Comparison of ENCODE assay signal across 8 cellular contexts in the genomic region with DNA sequence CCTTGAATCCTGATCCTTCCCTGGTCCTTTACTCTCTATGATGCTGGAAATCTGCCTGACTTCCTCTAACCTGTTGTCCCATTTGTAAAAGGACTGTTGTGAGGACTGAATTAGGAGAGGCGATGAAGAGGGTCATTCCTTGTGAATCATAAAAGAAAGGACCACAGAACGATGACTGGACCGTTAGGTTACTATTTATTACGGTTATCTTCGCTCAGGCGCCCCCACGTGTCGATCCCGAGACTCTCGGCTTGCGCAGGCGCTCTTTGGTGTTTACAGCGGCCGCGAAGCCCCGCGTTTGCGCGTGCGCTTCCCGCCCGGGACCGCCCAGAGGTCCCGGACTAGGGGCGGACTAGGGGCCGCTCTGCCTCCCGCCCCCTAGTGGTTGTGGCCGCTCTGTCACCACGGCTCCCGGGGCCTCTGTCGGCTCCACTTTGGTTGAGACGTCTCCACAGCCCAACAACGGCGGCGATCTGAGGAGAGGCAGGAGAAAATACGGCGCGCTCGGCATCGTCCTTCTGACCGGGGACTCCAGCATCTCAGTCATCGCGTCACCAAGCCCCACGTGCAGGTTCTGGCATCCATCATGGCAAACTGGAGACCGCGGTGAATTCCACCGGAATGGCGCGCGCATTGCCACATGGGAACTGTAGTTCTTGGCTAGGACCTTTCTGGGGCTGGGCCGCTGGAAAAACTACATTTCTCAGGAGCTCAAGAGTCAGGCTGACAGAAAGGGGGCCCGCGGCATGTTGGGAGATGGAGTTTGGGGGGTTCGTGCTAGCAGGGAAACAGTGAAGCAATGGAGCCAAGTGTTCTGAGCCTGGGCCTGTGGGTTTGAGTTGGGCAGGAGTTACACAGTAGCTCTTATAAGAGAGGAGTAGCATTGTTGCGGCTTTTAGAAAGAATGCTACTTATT. TPM values are rescaled to one million over a fixed set of nuclear protein-coding genes. Genes with fewer than 3 reads are reported as not detected.
DNase-seq lines count a peak whose midpoint lies in the region; ATAC-seq and TF ChIP-seq lines count a peak whose summit lies in the region.

A gene with protein sequence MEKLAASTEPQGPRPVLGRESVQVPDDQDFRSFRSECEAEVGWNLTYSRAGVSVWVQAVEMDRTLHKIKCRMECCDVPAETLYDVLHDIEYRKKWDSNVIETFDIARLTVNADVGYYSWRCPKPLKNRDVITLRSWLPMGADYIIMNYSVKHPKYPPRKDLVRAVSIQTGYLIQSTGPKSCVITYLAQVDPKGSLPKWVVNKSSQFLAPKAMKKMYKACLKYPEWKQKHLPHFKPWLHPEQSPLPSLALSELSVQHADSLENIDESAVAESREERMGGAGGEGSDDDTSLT (minus strand): TSS at position 596 of the 916 bp plus-strand sequence. CDS start 12,866 bp downstream, outside the sequence.

- H3K9me3 Mint-ChIP-seq in activated CD4-positive, alpha-beta T cell treated with anti-CD3 and anti-CD28 coated beads, Interleukin-2, amount 10 ng/mL, durations not matched to agents 7 days and 5 days: no peaks in the 10 kb centered on the region

- H3K27ac ChIP-seq in C4-2B: peak within 1 kb of the TSS; percentile 59

- H3K36me3 Mint-ChIP-seq in activated CD4-positive, alpha-beta T cell treated with anti-CD3 and anti-CD28 coated beads, Interleukin-2, amount 10 ng/mL, durations not matched to agents 7 days and 5 days (ENCODE audit: low read depth): no peaks in the 10 kb centered on the region

- DNase-seq in NCI-H69 (lab: John Stamatoyannopoulos, UW) (peak; percentile 98), dedifferentiated amniotic fluid mesenchymal stem cell (ENCODE audit: extremely low spot score) (peak; percentile 95), left kidney (ENCODE audit: low read depth, low spot score) (peak; percentile 99)
- DNase-seq in activated CD4-positive, alpha-beta T cell treated with anti-CD3 and anti-CD28 coated beads, Interleukin-2, amount 10 ng/mL, durations not matched to agents 7 days and 5 days: peak; percentile 93
- peak; percentile 93 for DNase-seq in stimulated activated CD4-positive, alpha-beta T cell treated with anti-CD3 and anti-CD28 coated beads, Interleukin-2, amount 100 ng/mL, for 4 hours (ENCODE audit: low read depth)

- no peaks in the 10 kb centered on the region for H3K27me3 Mint-ChIP-seq in activated CD4-positive, alpha-beta T cell treated with anti-CD3 and anti-CD28 coated beads, Interleukin-2, amount 10 ng/mL, durations not matched to agents 7 days and 5 days

- peak within 1 kb of the TSS; percentile 92 for H3K4me3 Mint-ChIP-seq in activated CD4-positive, alpha-beta T cell treated with anti-CD3 and anti-CD28 coated beads, Interleukin-2, amount 10 ng/mL, durations not matched to agents 7 days and 5 days

- POLR2A ChIA-PET in activated CD4-positive, alpha-beta T cell treated with anti-CD3 and anti-CD28 coated beads, Interleukin-2, amount 10 ng/mL, durations not matched to agents 7 days and 5 days (lab: Charles Lee): interaction anchor here (0.6 to 0.9 kb wide), 2 partner anchors 20 to 22 kb away, joined by 4 to 5 read pairs; no protein-coding TSS in a partner anchor

- peaks cover 25% of the 10 kb centered on the region for H3K4me1 Mint-ChIP-seq in activated CD4-positive, alpha-beta T cell treated with anti-CD3 and anti-CD28 coated beads, Interleukin-2, amount 10 ng/mL, durations not matched to agents 7 days and 5 days

- ATAC-seq in GM19328 (IDR thresholded peaks at IDR 0.05; ENCODE audit: unreplicated experiment): peak; percentile 82
- peak; percentile 83 for ATAC-seq in HG03520 (IDR thresholded peaks at IDR 0.05; ENCODE audit: unreplicated experiment)

- CTCF ChIA-PET in activated CD4-positive, alpha-beta T cell treated with anti-CD3 and anti-CD28 coated beads, Interleukin-2, amount 10 ng/mL, durations not matched to agents 7 days and 5 days (lab: Charles Lee): interaction anchor here (0.7 to 5.2 kb wide), 29 partner anchors 9 to 392 kb away, joined by 3 to 52 read pairs (median 4); a partner anchor contains a TSS

- TF ChIP-seq CTCF in C4-2B (conservative IDR thresholded peaks at IDR 0.05): peak; percentile 100

- peak within 1 kb of the TSS; percentile 98 for H3K27ac Mint-ChIP-seq in activated CD4-positive, alpha-beta T cell treated with anti-CD3 and anti-CD28 coated beads, Interleukin-2, amount 10 ng/mL, durations not matched to agents 7 days and 5 days

RNA-seq across cellular contexts. Expression of the gene that starts here (rescaled TPM):
- 1 to 10 TPM; 4.5 to 6.4 TPM for total RNA-seq in activated CD4-positive, alpha-beta T cell treated with anti-CD3 and anti-CD28 coated beads, Interleukin-2, amount 10 ng/mL, durations not matched to agents 7 days and 5 days

Comparison
In these comparisons a context has a peak if more than half of its experiments do, and no peak if none do; other contexts are left out.
1. Peak in every context shown above with its lines: DNase-seq, ATAC-seq and H3K27ac ChIP-seq.